1 cellular context compared by ENCODE assay signal in the genomic region with DNA sequence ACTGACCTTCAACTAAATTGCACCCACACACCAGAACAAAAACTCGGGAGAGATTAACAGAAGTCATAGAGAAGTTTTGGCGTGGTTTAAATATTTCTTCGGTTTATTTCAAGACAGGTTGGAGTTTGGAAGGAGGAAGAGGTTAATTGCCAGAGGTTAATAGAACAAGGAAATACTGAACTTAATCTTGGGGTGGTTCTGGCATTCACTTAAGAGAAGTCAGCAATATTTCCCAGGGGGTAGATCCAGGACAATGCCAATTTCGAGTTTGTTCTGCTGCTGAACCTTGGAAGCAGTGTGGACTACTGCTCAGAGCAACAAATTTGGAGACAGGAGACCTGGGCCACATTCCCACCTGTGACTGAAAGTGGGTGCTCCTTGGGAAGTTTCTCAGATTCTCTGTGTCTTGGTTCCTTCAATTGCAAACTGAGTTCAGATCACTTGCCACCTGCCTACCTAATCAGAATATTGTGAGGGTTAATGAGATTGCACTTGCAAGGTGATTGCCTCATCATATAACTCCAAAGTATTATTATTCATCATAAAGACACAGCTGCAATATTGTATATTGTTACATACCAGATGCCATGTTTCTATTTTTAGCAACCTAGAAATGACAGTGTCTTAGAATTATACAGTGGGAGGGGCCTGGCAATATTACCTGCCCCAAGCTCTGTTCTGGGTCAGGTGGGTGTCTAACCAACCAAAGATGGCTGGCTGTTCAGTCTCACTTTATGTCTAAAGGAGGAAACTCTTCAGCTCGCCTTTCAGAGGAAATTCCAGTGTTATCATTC.
TF ChIP-seq lines count a peak whose summit lies in the region.

No MANE protein-coding gene starts in this region.

TF ChIP-seq in GM23338, 12 proteins besides CTCF, POLR2A, EP300 and RAD21 (continued from another document):
- TF ChIP-seq, protein P1, sequence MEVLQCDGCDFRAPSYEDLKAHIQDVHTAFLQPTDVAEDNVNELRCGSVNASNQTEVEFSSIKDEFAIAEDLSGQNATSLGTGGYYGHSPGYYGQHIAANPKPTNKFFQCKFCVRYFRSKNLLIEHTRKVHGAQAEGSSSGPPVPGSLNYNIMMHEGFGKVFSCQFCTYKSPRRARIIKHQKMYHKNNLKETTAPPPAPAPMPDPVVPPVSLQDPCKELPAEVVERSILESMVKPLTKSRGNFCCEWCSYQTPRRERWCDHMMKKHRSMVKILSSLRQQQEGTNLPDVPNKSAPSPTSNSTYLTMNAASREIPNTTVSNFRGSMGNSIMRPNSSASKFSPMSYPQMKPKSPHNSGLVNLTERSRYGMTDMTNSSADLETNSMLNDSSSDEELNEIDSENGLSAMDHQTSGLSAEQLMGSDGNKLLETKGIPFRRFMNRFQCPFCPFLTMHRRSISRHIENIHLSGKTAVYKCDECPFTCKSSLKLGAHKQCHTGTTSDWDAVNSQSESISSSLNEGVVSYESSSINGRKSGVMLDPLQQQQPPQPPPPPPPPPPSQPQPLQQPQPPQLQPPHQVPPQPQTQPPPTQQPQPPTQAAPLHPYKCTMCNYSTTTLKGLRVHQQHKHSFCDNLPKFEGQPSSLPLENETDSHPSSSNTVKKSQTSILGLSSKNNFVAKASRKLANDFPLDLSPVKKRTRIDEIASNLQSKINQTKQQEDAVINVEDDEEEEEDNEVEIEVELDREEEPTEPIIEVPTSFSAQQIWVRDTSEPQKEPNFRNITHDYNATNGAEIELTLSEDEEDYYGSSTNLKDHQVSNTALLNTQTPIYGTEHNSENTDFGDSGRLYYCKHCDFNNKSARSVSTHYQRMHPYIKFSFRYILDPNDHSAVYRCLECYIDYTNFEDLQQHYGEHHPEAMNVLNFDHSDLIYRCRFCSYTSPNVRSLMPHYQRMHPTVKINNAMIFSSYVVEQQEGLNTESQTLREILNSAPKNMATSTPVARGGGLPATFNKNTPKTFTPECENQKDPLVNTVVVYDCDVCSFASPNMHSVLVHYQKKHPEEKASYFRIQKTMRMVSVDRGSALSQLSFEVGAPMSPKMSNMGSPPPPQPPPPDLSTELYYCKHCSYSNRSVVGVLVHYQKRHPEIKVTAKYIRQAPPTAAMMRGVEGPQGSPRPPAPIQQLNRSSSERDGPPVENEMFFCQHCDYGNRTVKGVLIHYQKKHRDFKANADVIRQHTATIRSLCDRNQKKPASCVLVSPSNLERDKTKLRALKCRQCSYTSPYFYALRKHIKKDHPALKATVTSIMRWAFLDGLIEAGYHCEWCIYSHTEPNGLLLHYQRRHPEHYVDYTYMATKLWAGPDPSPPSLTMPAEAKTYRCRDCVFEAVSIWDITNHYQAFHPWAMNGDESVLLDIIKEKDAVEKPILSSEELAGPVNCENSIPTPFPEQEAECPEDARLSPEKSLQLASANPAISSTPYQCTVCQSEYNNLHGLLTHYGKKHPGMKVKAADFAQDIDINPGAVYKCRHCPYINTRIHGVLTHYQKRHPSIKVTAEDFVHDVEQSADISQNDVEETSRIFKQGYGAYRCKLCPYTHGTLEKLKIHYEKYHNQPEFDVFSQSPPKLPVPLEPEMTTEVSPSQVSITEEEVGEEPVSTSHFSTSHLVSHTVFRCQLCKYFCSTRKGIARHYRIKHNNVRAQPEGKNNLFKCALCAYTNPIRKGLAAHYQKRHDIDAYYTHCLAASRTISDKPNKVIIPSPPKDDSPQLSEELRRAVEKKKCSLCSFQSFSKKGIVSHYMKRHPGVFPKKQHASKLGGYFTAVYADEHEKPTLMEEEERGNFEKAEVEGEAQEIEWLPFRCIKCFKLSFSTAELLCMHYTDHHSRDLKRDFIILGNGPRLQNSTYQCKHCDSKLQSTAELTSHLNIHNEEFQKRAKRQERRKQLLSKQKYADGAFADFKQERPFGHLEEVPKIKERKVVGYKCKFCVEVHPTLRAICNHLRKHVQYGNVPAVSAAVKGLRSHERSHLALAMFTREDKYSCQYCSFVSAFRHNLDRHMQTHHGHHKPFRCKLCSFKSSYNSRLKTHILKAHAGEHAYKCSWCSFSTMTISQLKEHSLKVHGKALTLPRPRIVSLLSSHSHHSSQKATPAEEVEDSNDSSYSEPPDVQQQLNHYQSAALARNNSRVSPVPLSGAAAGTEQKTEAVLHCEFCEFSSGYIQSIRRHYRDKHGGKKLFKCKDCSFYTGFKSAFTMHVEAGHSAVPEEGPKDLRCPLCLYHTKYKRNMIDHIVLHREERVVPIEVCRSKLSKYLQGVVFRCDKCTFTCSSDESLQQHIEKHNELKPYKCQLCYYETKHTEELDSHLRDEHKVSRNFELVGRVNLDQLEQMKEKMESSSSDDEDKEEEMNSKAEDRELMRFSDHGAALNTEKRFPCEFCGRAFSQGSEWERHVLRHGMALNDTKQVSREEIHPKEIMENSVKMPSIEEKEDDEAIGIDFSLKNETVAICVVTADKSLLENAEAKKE (CRISPR knock-in tag; IDR thresholded peaks at IDR 0.05) = no peak
- TF ChIP-seq, protein P2, sequence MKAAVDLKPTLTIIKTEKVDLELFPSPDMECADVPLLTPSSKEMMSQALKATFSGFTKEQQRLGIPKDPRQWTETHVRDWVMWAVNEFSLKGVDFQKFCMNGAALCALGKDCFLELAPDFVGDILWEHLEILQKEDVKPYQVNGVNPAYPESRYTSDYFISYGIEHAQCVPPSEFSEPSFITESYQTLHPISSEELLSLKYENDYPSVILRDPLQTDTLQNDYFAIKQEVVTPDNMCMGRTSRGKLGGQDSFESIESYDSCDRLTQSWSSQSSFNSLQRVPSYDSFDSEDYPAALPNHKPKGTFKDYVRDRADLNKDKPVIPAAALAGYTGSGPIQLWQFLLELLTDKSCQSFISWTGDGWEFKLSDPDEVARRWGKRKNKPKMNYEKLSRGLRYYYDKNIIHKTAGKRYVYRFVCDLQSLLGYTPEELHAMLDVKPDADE (IDR thresholded peaks at IDR 0.05) = no peak
- TF ChIP-seq NANOG (IDR thresholded peaks at IDR 0.05; ENCODE audit: borderline replicate concordance) = no peak
- TF ChIP-seq, protein P3, sequence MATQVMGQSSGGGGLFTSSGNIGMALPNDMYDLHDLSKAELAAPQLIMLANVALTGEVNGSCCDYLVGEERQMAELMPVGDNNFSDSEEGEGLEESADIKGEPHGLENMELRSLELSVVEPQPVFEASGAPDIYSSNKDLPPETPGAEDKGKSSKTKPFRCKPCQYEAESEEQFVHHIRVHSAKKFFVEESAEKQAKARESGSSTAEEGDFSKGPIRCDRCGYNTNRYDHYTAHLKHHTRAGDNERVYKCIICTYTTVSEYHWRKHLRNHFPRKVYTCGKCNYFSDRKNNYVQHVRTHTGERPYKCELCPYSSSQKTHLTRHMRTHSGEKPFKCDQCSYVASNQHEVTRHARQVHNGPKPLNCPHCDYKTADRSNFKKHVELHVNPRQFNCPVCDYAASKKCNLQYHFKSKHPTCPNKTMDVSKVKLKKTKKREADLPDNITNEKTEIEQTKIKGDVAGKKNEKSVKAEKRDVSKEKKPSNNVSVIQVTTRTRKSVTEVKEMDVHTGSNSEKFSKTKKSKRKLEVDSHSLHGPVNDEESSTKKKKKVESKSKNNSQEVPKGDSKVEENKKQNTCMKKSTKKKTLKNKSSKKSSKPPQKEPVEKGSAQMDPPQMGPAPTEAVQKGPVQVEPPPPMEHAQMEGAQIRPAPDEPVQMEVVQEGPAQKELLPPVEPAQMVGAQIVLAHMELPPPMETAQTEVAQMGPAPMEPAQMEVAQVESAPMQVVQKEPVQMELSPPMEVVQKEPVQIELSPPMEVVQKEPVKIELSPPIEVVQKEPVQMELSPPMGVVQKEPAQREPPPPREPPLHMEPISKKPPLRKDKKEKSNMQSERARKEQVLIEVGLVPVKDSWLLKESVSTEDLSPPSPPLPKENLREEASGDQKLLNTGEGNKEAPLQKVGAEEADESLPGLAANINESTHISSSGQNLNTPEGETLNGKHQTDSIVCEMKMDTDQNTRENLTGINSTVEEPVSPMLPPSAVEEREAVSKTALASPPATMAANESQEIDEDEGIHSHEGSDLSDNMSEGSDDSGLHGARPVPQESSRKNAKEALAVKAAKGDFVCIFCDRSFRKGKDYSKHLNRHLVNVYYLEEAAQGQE (IDR thresholded peaks at IDR 0.05; ENCODE audit: unreplicated experiment) = no peak
- TF ChIP-seq JUNB (IDR thresholded peaks at IDR 0.05; ENCODE audit: unreplicated experiment) = no peak
- no peak for TF ChIP-seq POLR2AphosphoS5 (IDR thresholded peaks at IDR 0.05; ENCODE audit: low read depth)
- no peak for TF ChIP-seq ZNF114 (CRISPR knock-in tag; IDR thresholded peaks at IDR 0.05)
- TF ChIP-seq EZH2 (IDR thresholded peaks at IDR 0.05; ENCODE audit: low read depth, unreplicated experiment) = no peak
TF ChIP-seq in GM23338: peak in this region for 0.
